ENCODE assay signal across 1 cellular context in genomic region chr2:177572236-177572671, GRCh38.
TF ChIP-seq lines count a peak whose summit lies in the region.

No MANE protein-coding gene starts in this region.

TF ChIP-seq in WTC11, 78 proteins besides CTCF, POLR2A, EP300 and RAD21 (continued from another document):
- TF ChIP-seq ARID4B (CRISPR knock-in tag; IDR thresholded peaks at IDR 0.05; ENCODE audit: borderline replicate concordance), result no peak
- TF ChIP-seq NR2C2 (CRISPR knock-in tag; IDR thresholded peaks at IDR 0.05), result no peak
- TF ChIP-seq NFYB (CRISPR knock-in tag; conservative IDR thresholded peaks at IDR 0.05; ENCODE audit: low read depth), result no peak
